31 cellular contexts compared by ENCODE assay signal in the genomic region with DNA sequence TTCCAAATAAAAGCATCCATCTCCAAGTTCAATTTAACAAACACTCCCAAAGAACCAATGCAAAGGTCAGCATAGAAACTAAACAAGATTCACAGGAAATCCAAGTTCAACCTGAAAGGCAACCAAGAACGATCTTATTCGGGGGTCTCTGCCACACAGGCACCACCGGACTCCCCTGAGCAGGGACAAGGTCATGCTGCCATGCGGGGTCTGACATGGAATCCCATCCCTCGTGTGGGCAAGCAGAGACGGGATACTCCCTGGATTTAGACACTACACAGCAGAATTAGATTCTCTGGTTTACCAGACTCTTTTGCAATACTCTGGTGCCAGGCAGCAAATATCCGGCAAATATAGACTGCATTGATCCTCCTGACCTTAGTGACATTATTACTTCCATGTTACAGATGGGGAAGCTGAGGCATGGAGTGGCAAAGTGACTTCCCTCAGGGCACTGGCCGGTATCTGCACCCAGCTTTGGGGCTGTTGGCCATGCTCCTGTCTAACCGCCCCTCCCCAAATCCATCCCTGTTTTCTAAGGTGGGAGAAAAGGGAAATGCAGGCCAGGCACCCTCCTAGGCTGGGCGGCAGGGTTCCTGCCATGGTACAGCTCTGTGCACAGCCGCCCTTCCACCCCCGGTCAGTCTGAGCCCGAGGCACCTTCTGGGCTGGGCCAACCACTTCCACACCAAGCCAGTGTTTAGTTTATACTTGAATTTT.
A peak's percentile ranks its signal among the peaks of the same experiment; 100 is the strongest.
DNase-seq lines count a peak whose midpoint lies in the region; ATAC-seq and TF ChIP-seq lines count a peak whose summit lies in the region.
"Had no signal": no experiment of that assay in that cellular context is flagged by ENCODE, and none has a peak within 500 bp of the region (broad histone marks: within the 10 kb centered on the region; RNA-seq: fewer than 3 reads in every experiment).

No MANE protein-coding gene starts in this region.

- DNase-seq in right atrium auricular region (ENCODE audit: low spot score) (peak; percentile 56), left cardiac atrium (no peak), coronary artery (ENCODE audit: low spot score) (peak; percentile 46), prostate gland (ENCODE audit: low spot score) (peak; percentile 1), ureter (ENCODE audit: low spot score) (peak; percentile 25), PC-3 (no peak), NCI-H146 treated with DMSO at 0.1 percent for 48 hours (lab: John Stamatoyannopoulos, UW; ENCODE audit: unreplicated experiment) (no peak)
- DNase-seq: activated CD4-positive, alpha-beta T cell treated with anti-CD3 and anti-CD28 coated beads, Interleukin-2, amount 50 U/mL, for 4 hours; activated effector memory CD4-positive, alpha-beta T cell treated with Interleukin-2 at 50 U/mL for 16 hours; activated naive CD8-positive, alpha-beta T cell treated with anti-CD3 and anti-CD28 coated beads for 36 hours; aorta; cortex of kidney; DMS153; effector memory CD8-positive, alpha-beta T cell; kidney; MG63; NCI-H2029; NCI-H2227 treated with DMSO at 0.1 percent for 48 hours; NCI-H526 treated with DMSO at 0.1 percent for 48 hours; PC-9; T-helper 2 cell; trophoblast cell had no signal

- H3K27me3 ChIP-seq in right atrium auricular region (no peaks in the 10 kb centered on the region), prostate gland (replicated peaks; ENCODE audit: insufficient read depth) (no peaks in the 10 kb centered on the region), PC-3 (ENCODE audit: low read length) (no peaks in the 10 kb centered on the region)
- H3K27me3 ChIP-seq: cardiac muscle cell, MG63, pancreas had no signal

- WGBS in prostate gland: 89% methylated on average over 13 of the region's 13 CpGs

- POLR2A ChIA-PET in PC-3 (lab: Charles Lee; ENCODE audit: unreplicated experiment): no interaction called here

- no peak overlapping the region for H3K4me2 ChIP-seq in PC-3 (ENCODE audit: low read length)
- H3K4me2 ChIP-seq: KMS-11, PC-9 had no signal

- H3K79me2 ChIP-seq in PC-3 (ENCODE audit: low read length): no peaks in the 10 kb centered on the region

- TF ChIP-seq CTCF in right atrium auricular region (IDR thresholded peaks at IDR 0.05) (no peak), coronary artery (IDR thresholded peaks at IDR 0.05) (no peak), prostate gland (IDR thresholded peaks at IDR 0.05) (no peak), PC-3 (conservative IDR thresholded peaks at IDR 0.05; ENCODE audit: low read depth, low read length) (no peak)

- intact Hi-C loops in left cardiac atrium (cut with DNase I): loop anchor here in 1 of 2 donors (5.0 kb wide), 1 partner anchor 109 kb away; a partner anchor contains a TSS
- intact Hi-C loops in prostate gland (cut with DNase I): no loop called here
- intact Hi-C loops in PC-3 (cut with micrococcal nuclease): no loop called here

- no peaks in the 10 kb centered on the region for H4K20me1 ChIP-seq in PC-3 (ENCODE audit: low read length)
- H4K20me1 ChIP-seq: BLaER1 had no signal

- H3K9ac ChIP-seq in PC-3 (ENCODE audit: low read length): no peak overlapping the region
- H3K9ac ChIP-seq: BLaER1, KMS-11 had no signal

- TF ChIP-seq POLR2A in prostate gland (IDR thresholded peaks at IDR 0.05): no peak

- peaks cover 0 to 24% of the 10 kb centered on the region in 2 donors for H3K4me1 ChIP-seq in right atrium auricular region
- no peaks in the 10 kb centered on the region for H3K4me1 ChIP-seq in prostate gland (replicated peaks)
- H3K4me1 ChIP-seq in PC-3 (ENCODE audit: insufficient read depth, low read length): 0 out of 2 replicates have a peak, but pooled peaks cover 4% of the 10 kb centered on the region
- H3K4me1 ChIP-seq: pancreas had no signal

- H2AFZ ChIP-seq in PC-3 (ENCODE audit: low read length): no peak overlapping the region
- H2AFZ ChIP-seq: PC-9 had no signal

- H3K36me3 ChIP-seq in right atrium auricular region (peaks cover 10% of the 10 kb centered on the region), prostate gland (no peaks in the 10 kb centered on the region), PC-3 (ENCODE audit: low read depth, low read length) (no peaks in the 10 kb centered on the region)
- H3K36me3 ChIP-seq: BLaER1, cardiac muscle cell, MG63, pancreas had no signal

- CTCF ChIA-PET in PC-3 (lab: Charles Lee): no interaction called here

- no peaks in the 10 kb centered on the region for H3F3A ChIP-seq in PC-3 (ENCODE audit: low read length, unreplicated experiment)

- H3K4me3 ChIP-seq in right atrium auricular region (no peak overlapping the region), coronary artery (no peak overlapping the region), prostate gland (no peak overlapping the region), PC-3 (ENCODE audit: low read length) (no peak overlapping the region)
- H3K4me3 ChIP-seq: BLaER1, cardiac muscle cell, MG63, pancreas, PC-9 had no signal

- H3K9me3 ChIP-seq in right atrium auricular region: no peaks in the 10 kb centered on the region
- H3K9me3 ChIP-seq in prostate gland: no peaks in the 10 kb centered on the region
- no peaks in the 10 kb centered on the region for H3K9me3 ChIP-seq in PC-3 (ENCODE audit: low read length)
- H3K9me3 ChIP-seq: BLaER1, MG63, pancreas had no signal

- H3K9me2 ChIP-seq in PC-3 (replicated peaks; ENCODE audit: low read length): no peaks in the 10 kb centered on the region

- no TSS peak for BruUV-seq in PC-3 (replicated peaks; lab: Mats Ljungman, UMichigan)

- no peak for ATAC-seq in left cardiac atrium
- ATAC-seq in PC-3: no peak
- ATAC-seq in HG03039 (IDR thresholded peaks at IDR 0.05; ENCODE audit: unreplicated experiment): no peak
- ATAC-seq: activated CD4-positive, CD25-positive, alpha-beta regulatory T cell treated with anti-CD3 and anti-CD28 coated beads, Interleukin-2, amount 50 U/mL, for 24 hours; effector memory CD8-positive, alpha-beta T cell; pancreas; right cardiac atrium; stimulated activated naive CD8-positive, alpha-beta T cell treated with anti-CD3 and anti-CD28 coated beads, Interleukin-15, amount 100 ng/mL, for 72 hours had no signal

- H3K27ac ChIP-seq in right atrium auricular region (peak overlapping the region in 1 of 2 donors; percentile 27), coronary artery (peak overlapping the region; percentile 91 to 97), prostate gland (no peak overlapping the region), PC-3 (ENCODE audit: low read length) (no peak overlapping the region)
- H3K27ac ChIP-seq: BLaER1, cardiac muscle cell, HL-60, KMS-11, pancreas, PC-9 had no signal

Comparison
In these comparisons a context has a peak if more than half of its experiments do, and no peak if none do; other contexts are left out.
1. DNase-seq: peak in right atrium auricular region (single experiment), coronary artery (single experiment), prostate gland (single experiment) and ureter (single experiment); none in left cardiac atrium (single experiment), PC-3 (single experiment) and NCI-H146 treated with DMSO at 0.1 percent for 48 hours (single experiment).
2. H3K27ac ChIP-seq: peak in coronary artery (2 of 2); none in prostate gland (0 of 2) and PC-3 (single experiment).